Comparison of ENCODE assay signal across 8 cellular contexts in the genomic region with DNA sequence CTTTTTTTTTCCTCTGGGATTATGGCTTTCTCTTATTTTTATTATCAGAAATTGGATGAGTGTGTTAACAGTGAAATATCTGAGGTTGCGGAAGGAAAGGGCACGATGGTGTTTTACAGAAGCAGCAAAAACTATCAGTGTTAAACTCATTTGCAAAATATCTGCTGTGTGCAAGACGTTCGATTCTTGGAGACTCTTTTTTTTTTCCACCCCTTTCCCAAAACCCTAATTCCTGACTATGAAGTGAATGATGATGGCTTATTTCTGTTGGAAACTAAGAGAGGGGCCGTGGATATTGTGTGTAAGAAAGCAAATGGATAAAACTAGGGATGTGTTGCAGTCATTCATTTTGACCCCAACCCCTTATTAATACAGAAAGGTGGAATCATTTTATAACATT. TPM values are rescaled to one million over a fixed set of nuclear protein-coding genes. Genes with fewer than 3 reads are reported as not detected.
DNase-seq lines count a peak whose midpoint lies in the region; ATAC-seq and TF ChIP-seq lines count a peak whose summit lies in the region.

No MANE protein-coding gene starts in this region.

- peak overlapping the region; percentile 72 for H3K4me2 ChIP-seq in H9 (ENCODE audit: insufficient read depth, insufficient read length, low read length)

- peaks cover 29% of the 10 kb centered on the region for H3K27me3 Mint-ChIP-seq in H9 (ENCODE audit: low read depth)

- H3K9me3 ChIP-seq in H9 (ENCODE audit: control insufficient read depth, low read depth, low read length): no peaks in the 10 kb centered on the region
- no peaks in the 10 kb centered on the region for H3K9me3 ChIP-seq in WERI-Rb-1 (ENCODE audit: severe bottlenecking)
- H3K9me3 ChIP-seq in right cardiac atrium (ENCODE audit: control insufficient read depth, low read length): no peaks in the 10 kb centered on the region

- H4K91ac ChIP-seq in H9 (ENCODE audit: insufficient read length, low read depth, low read length): no peak overlapping the region

- ATAC-seq in right cardiac atrium: no peak

- intact Hi-C loops in right cardiac atrium (cut with DNase I): no loop called here

- H3K27ac Mint-ChIP-seq in H9: no peak overlapping the region

- H3K23me2 ChIP-seq in H9 (ENCODE audit: insufficient read length, low read depth, low read length, poor library complexity, severe bottlenecking): peaks cover 14% of the 10 kb centered on the region

- no peak overlapping the region for H4K8ac ChIP-seq in H9 (replicated peaks; ENCODE audit: insufficient read length, low read depth, low read length)

- H2AK5ac ChIP-seq in H9 (ENCODE audit: insufficient read length, low read length): no peak overlapping the region

- H3K4me3 Mint-ChIP-seq in H9: peak overlapping the region; percentile 78 to 88

- H3K18ac ChIP-seq in H9 (ENCODE audit: insufficient read length, low read depth, low read length): no peak overlapping the region

- H2BK120ac ChIP-seq in H9 (ENCODE audit: low read depth, low read length, poor library complexity, severe bottlenecking): no peak overlapping the region

- H3K27me3 ChIP-seq in H9 (ENCODE audit: insufficient read depth, low read length) (peaks cover 6% of the 10 kb centered on the region; the same call in 1 of the 2 replicates), WERI-Rb-1 (ENCODE audit: insufficient read depth, low read depth, severe bottlenecking) (peaks cover 8% of the 10 kb centered on the region), right cardiac atrium (ENCODE audit: control insufficient read depth, insufficient read depth) (no peaks in the 10 kb centered on the region)

- H2BK15ac ChIP-seq in H9 (ENCODE audit: low read depth, low read length): no peak overlapping the region

- H3K9me3 Mint-ChIP-seq in H9: no peaks in the 10 kb centered on the region

- H3K4me3 ChIP-seq in WERI-Rb-1 (ENCODE audit: low read depth, low read length) (peak overlapping the region; percentile 76), right cardiac atrium (ENCODE audit: low read length) (peak overlapping the region; percentile 95), skeletal muscle cell (ENCODE audit: low read depth, low read length) (peak overlapping the region; percentile 77)

- H3K4ac ChIP-seq in H9 (ENCODE audit: low read depth, low read length): no peak overlapping the region

- TF ChIP-seq CTCF in H9 (conservative IDR thresholded peaks at IDR 0.05): no peak
- TF ChIP-seq CTCF in WERI-Rb-1 (IDR thresholded peaks at IDR 0.05; ENCODE audit: low read depth, low read length): no peak

- no peak overlapping the region for H2BK20ac ChIP-seq in H9 (ENCODE audit: low read depth, low read length, poor library complexity, severe bottlenecking)

- H3K14ac ChIP-seq in H9 (ENCODE audit: insufficient read depth, low read length): no peak overlapping the region

- no peak overlapping the region for H3K27ac ChIP-seq in H9 (ENCODE audit: insufficient read length, low read depth, low read length)
- H3K27ac ChIP-seq in WERI-Rb-1: no peak overlapping the region
- H3K27ac ChIP-seq in right cardiac atrium (ENCODE audit: low read length): no peak overlapping the region

- no peak overlapping the region for H3K9ac ChIP-seq in H9 (ENCODE audit: extremely low read depth, insufficient read length, low read length)

- no peaks in the 10 kb centered on the region for H4K20me1 ChIP-seq in H9 (ENCODE audit: control insufficient read depth, insufficient read depth, insufficient read length)

- H3K79me1 ChIP-seq in H9 (ENCODE audit: insufficient read depth, low read depth, low read length, poor library complexity, severe bottlenecking): no peaks in the 10 kb centered on the region

- H3T11ph ChIP-seq in H9 (ENCODE audit: low read length): no peak overlapping the region

- H2BK12ac ChIP-seq in H9 (ENCODE audit: insufficient read length, low read depth, low read length): no peak overlapping the region

- no peak overlapping the region for H2AFZ ChIP-seq in H9 (ENCODE audit: low read length)

- WGBS in H9 (ENCODE audit: extremely low coverage, insufficient read length, low lambda C conversion rate): no CpG with 5 or more reads among the region's 5 CpGs
- 14% methylated on average over 5 of the region's 5 CpGs for WGBS in right cardiac atrium

- no peak overlapping the region for H3K23ac ChIP-seq in H9 (ENCODE audit: insufficient read length, low read depth, low read length)

- no peak overlapping the region for H2BK5ac ChIP-seq in H9 (ENCODE audit: insufficient read length, low read length)

- H3K4me1 ChIP-seq in H9 (ENCODE audit: insufficient read depth, low read length) (0 out of 2 replicates have a peak, but pooled peaks cover 2% of the 10 kb centered on the region), right cardiac atrium (ENCODE audit: control insufficient read depth, insufficient read depth, low read length) (no peaks in the 10 kb centered on the region)

- H4K5ac ChIP-seq in H9 (ENCODE audit: insufficient read length, low read depth, low read length): no peak overlapping the region

- H3K36me3 Mint-ChIP-seq in H9 (ENCODE audit: insufficient read depth in 1 of 3, low read depth in 3 of 3): no peaks in the 10 kb centered on the region; a peak in 1 of 7 replicates

- H3K79me2 ChIP-seq in H9 (ENCODE audit: insufficient read depth, low read length): no peaks in the 10 kb centered on the region

- DNase-seq in H9 (no peak), WERI-Rb-1 (no peak), right cardiac atrium (no peak), skeletal muscle cell (ENCODE audit: low read depth) (no peak), NCI-H2107 treated with DMSO at 0.1 percent for 48 hours (lab: John Stamatoyannopoulos, UW; ENCODE audit: unreplicated experiment) (no peak), NCI-H2081 (lab: John Stamatoyannopoulos, UW) (no peak), NCI-H524 treated with DMSO at 0.1 percent for 48 hours (lab: John Stamatoyannopoulos, UW) (no peak), NCI-H526 treated with DMSO at 0.1 percent for 48 hours (lab: John Stamatoyannopoulos, UW) (no peak)

- H3K56ac ChIP-seq in H9 (ENCODE audit: insufficient read length, low read depth, low read length): no peak overlapping the region

- H3K36me3 ChIP-seq in WERI-Rb-1: no peaks in the 10 kb centered on the region

- H3K4me1 Mint-ChIP-seq in H9: peaks cover 9 to 13% of the 10 kb centered on the region in 2 experiments

RNA-seq across cellular contexts. Expression of gene NCAM2, which starts 0.7 kb away (rescaled TPM):
- total RNA-seq in H9 (2021) (2.2 and 2.6 TPM in 2 replicates), right cardiac atrium (1 to 10 TPM; 8.2 to 9.7 (median 8.2) TPM)
- polyA plus RNA-seq in right cardiac atrium: 0.97 TPM
